14 cellular contexts compared by ENCODE assay signal in the genomic region with DNA sequence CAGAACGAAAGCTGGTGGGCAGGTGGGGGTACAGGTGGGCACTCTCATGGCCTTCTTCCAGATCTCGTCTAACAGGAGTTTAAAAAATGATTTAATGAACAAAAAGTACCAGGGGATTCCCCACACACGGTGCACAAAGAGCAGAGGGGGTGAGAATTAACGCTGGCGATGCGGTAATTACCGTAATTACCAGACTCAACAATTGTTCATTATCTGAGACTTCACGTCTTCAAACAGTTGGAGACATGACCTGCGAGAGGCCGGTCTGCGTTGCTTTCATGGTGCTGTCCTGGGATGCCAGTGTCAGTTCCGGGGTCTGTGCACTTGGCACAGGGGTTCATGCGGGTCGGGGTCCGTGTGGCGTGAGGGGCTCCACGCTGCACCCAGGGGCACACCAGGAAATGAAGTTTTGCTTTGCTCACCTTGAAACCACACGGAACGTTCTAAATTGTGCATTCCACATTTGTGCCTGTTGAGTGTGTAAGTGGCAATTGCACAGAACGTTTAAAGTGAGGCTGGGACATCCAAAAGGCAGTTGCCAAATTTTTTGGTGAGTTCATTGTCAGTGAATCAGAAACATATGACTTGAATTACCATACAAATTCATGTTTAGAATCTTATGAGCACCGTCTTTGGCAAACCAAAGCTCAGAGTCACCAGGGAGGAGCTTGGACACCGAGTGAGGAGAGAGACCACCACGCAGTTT.
DNase-seq lines count a peak whose midpoint lies in the region; ATAC-seq and TF ChIP-seq lines count a peak whose summit lies in the region.
"Had no signal": no experiment of that assay in that cellular context is flagged by ENCODE, and none has a peak within 500 bp of the region (broad histone marks: within the 10 kb centered on the region; RNA-seq: fewer than 3 reads in every experiment).

No MANE protein-coding gene starts in this region.

- no peaks in the 10 kb centered on the region for H3K36me3 ChIP-seq in sigmoid colon
- H3K36me3 ChIP-seq: BLaER1 treated with 17β-estradiol and CSF1 and Interleukin-3, amounts not matched to agents 10 nM and 100 nM; HAP-1 had no signal

- no peaks in the 10 kb centered on the region for H3K4me1 ChIP-seq in sigmoid colon
- H3K4me1 ChIP-seq: HAP-1 had no signal

- no peak for TF ChIP-seq EP300 in sigmoid colon (IDR thresholded peaks at IDR 0.05)

- no peak overlapping the region for H3K27ac Mint-ChIP-seq in chondrocyte (ENCODE audit: unreplicated experiment)
- H3K27ac Mint-ChIP-seq: B cell; CD8-positive, alpha-beta T cell had no signal

- no peak for TF ChIP-seq POLR2A in sigmoid colon (IDR thresholded peaks at IDR 0.05)

- no peaks in the 10 kb centered on the region for H3K36me3 Mint-ChIP-seq in chondrocyte (ENCODE audit: low read depth)
- H3K36me3 Mint-ChIP-seq: CD8-positive, alpha-beta T cell had no signal

- H3K4me3 ChIP-seq in AG10803 (ENCODE audit: low read length) (no peak overlapping the region), sigmoid colon (no peak overlapping the region)
- H3K4me3 ChIP-seq: BLaER1 treated with 17β-estradiol and CSF1 and Interleukin-3, amounts not matched to agents 10 nM and 100 nM; HAP-1 had no signal

- H3K27ac ChIP-seq in sigmoid colon, result no peak overlapping the region
- H3K27ac ChIP-seq: BLaER1 treated with 17β-estradiol and CSF1 and Interleukin-3, amounts not matched to agents 10 nM and 100 nM had no signal

- no peaks in the 10 kb centered on the region for H3K9me3 Mint-ChIP-seq in chondrocyte (ENCODE audit: low read depth)
- H3K9me3 Mint-ChIP-seq: CD8-positive, alpha-beta T cell had no signal

- no peaks in the 10 kb centered on the region for H3K9me3 ChIP-seq in sigmoid colon
- H3K9me3 ChIP-seq: BLaER1 treated with 17β-estradiol and CSF1 and Interleukin-3, amounts not matched to agents 10 nM and 100 nM; HAP-1 had no signal

- no peak for TF ChIP-seq CTCF in AG10803 (conservative IDR thresholded peaks at IDR 0.05; ENCODE audit: low read length)
- no peak for TF ChIP-seq CTCF in chondrocyte (IDR thresholded peaks at IDR 0.05)
- TF ChIP-seq CTCF in sigmoid colon (IDR thresholded peaks at IDR 0.05), result no peak
- no peak for TF ChIP-seq CTCF in omental fat pad (IDR thresholded peaks at IDR 0.05)

- H3K4me1 Mint-ChIP-seq in chondrocyte (ENCODE audit: low read depth), result no peaks in the 10 kb centered on the region
- H3K4me1 Mint-ChIP-seq: B cell had no signal

- ATAC-seq in GM19397 (IDR thresholded peaks at IDR 0.05; ENCODE audit: unreplicated experiment) (no peak), omental fat pad (ENCODE audit: low FRiP score) (no peak)
- ATAC-seq: CD8-positive, alpha-beta T cell had no signal

- H3K27me3 ChIP-seq in sigmoid colon, result no peaks in the 10 kb centered on the region
- H3K27me3 ChIP-seq: BLaER1 treated with 17β-estradiol and CSF1 and Interleukin-3, amounts not matched to agents 10 nM and 100 nM had no signal

- WGBS in sigmoid colon, 2 donors, result 80 to 84% methylated on average over 23 of the region's 23 CpGs

- no peak overlapping the region for H3K4me3 Mint-ChIP-seq in chondrocyte (ENCODE audit: unreplicated experiment)
- H3K4me3 Mint-ChIP-seq: B cell; CD8-positive, alpha-beta T cell had no signal

- intact Hi-C loops in sigmoid colon (cut with DNase I), result no loop called here

- H3K27me3 Mint-ChIP-seq in chondrocyte (ENCODE audit: low read depth), result no peaks in the 10 kb centered on the region
- H3K27me3 Mint-ChIP-seq: B cell had no signal

- DNase-seq in AG10803 (ENCODE audit: low read depth) (peak; percentile 9), NCI-H748 (lab: John Stamatoyannopoulos, UW; ENCODE audit: unreplicated experiment) (peak; percentile 84), chondrocyte (ENCODE audit: low spot score) (peak; percentile 68), sigmoid colon (peak; percentile 19), AG08396 (ENCODE audit: low spot score) (no peak), omental fat pad (ENCODE audit: low spot score) (no peak)
- DNase-seq: Calu3; CD8-positive, alpha-beta T cell; DMS79 treated with DMSO at 0.1 percent for 48 hours; GF-D8 had no signal

Comparison
In these comparisons a context has a peak if more than half of its experiments do, and no peak if none do; other contexts are left out.
1. DNase-seq: peak in AG10803 (single experiment), NCI-H748 (single experiment), chondrocyte (single experiment) and sigmoid colon (single experiment); none in AG08396 (single experiment) and omental fat pad (single experiment).